ENCODE assay signal across 8 cellular contexts in the genomic region with DNA sequence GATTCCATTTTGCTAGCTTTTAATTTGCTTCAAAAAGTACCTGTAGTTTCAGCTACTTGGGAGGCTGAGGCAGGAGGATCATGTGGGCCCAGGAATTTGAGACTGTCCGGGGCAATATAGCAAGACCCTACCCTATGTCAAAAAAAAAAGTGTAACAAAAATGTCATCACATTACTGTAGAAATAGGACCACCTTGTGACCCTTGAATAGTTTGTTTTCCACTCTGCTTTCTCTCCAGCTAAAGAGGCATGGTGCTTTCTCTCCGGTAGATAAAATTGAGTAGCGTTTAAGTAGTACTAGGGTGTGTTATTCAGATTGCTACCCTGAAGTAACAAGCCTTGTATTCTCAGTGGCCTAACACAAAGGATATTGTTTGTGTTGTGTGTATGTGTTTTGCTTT. TPM values are rescaled to one million over a fixed set of nuclear protein-coding genes. Genes with fewer than 3 reads are reported as not detected.
DNase-seq lines count a peak whose midpoint lies in the region; ATAC-seq and TF ChIP-seq lines count a peak whose summit lies in the region.
"Not testable (repeated sequence)": the region's sequence is repeated elsewhere in the genome, so short reads cannot be mapped to it uniquely, and the experiment has no call there.

No MANE protein-coding gene starts in this region.

- not testable (repeated sequence) for H3K27me3 ChIP-seq in WERI-Rb-1 (ENCODE audit: insufficient read depth, low read depth, severe bottlenecking)

- not testable (repeated sequence) for H3K4me1 Mint-ChIP-seq in type B pancreatic cell (ENCODE audit: unreplicated experiment)

- TF ChIP-seq CTCF in WERI-Rb-1 (IDR thresholded peaks at IDR 0.05; ENCODE audit: low read depth, low read length) (0 out of 2 replicates have a peak, but pooled peaks have one; percentile 22), type B pancreatic cell (conservative IDR thresholded peaks at IDR 0.05) (peak; percentile 22)

- H3K27ac ChIP-seq in WERI-Rb-1, result not testable (repeated sequence)

- peak; percentile 65 for ATAC-seq in Right ventricle myocardium superior (ENCODE audit: poor library complexity)

- intact Hi-C loops in Right ventricle myocardium superior (cut with DNase I), result not testable (repeated sequence)

- H3K36me3 Mint-ChIP-seq in type B pancreatic cell, result peaks cover 22% of the 10 kb centered on the region

- not testable (repeated sequence) for H3K9me3 ChIP-seq in WERI-Rb-1 (ENCODE audit: severe bottlenecking)

- TF ChIP-seq EP300 in Ishikawa (IDR thresholded peaks at IDR 0.05; ENCODE audit: borderline replicate concordance), result not testable (repeated sequence)

- H3K36me3 ChIP-seq in WERI-Rb-1, result peaks cover 66% of the 10 kb centered on the region

- not testable (repeated sequence) for H3K27ac Mint-ChIP-seq in type B pancreatic cell

- TF ChIP-seq RAD21 in Ishikawa (IDR thresholded peaks at IDR 0.05; ENCODE audit: low read depth), result peak; percentile 37; the same call in 1 of the 2 replicates

- H3K4me3 ChIP-seq in WERI-Rb-1 (ENCODE audit: low read depth, low read length), result not testable (repeated sequence)

- H3K4me3 Mint-ChIP-seq in type B pancreatic cell, result not testable (repeated sequence)

- not testable (repeated sequence) for H3K27me3 Mint-ChIP-seq in type B pancreatic cell

- DNase-seq in EH (ENCODE audit: low read depth) (peak; percentile 16), NCI-H82 (lab: John Stamatoyannopoulos, UW) (peak; percentile 47), dermis blood vessel endothelial cell (peak; percentile 32), medulla oblongata (ENCODE audit: extremely low spot score) (peak; percentile 19)
- not testable (repeated sequence) for DNase-seq in WERI-Rb-1; Right ventricle myocardium superior; type B pancreatic cell (ENCODE audit: extremely low spot score, unreplicated experiment)

- not testable (repeated sequence) for H3K9me3 Mint-ChIP-seq in type B pancreatic cell

RNA-seq across cellular contexts. Expression of a gene that starts 23.7 kb away (rescaled TPM):
- total RNA-seq in dermis blood vessel endothelial cell (49.7 and 55.3 TPM in 2 replicates), Right ventricle myocardium superior (113 TPM), type B pancreatic cell (ENCODE audit: low replicate concordance) (95.9 and 109 TPM in 2 replicates)

RNA-seq across cellular contexts. Expression of a gene that starts 24.1 kb away (rescaled TPM):
- 44.9 and 66.9 TPM in 2 replicates for total RNA-seq in dermis blood vessel endothelial cell
- 59.9 TPM for total RNA-seq in Right ventricle myocardium superior
- total RNA-seq in type B pancreatic cell (ENCODE audit: low replicate concordance), result 44.5 and 50.8 TPM in 2 replicates
